Comparison of ENCODE assay signal across 27 cellular contexts in genomic region chr14:33879684-33880286, GRCh38.
"Had no signal": no experiment of that assay in that cellular context is flagged by ENCODE, and none has a peak within 500 bp of the region (broad histone marks: within the 10 kb centered on the region; RNA-seq: fewer than 3 reads in every experiment).

No MANE protein-coding gene starts in this region.

- H3K4me1 ChIP-seq: breast epithelium, gastroesophageal sphincter, stomach, thyroid gland, upper lobe of right lung had no signal

- H3K4me3 ChIP-seq: breast epithelium, gastroesophageal sphincter, hepatocyte, ovary, skin epidermis, stomach, thyroid gland, upper lobe of right lung had no signal

- DNase-seq: activated CD4-positive, alpha-beta T cell treated with anti-CD3 and anti-CD28 coated beads, Interleukin-2, amount 10 ng/mL, durations not matched to agents 7 days and 5 days; activated CD8-positive, alpha-beta memory T cell treated with anti-CD3 and anti-CD28 coated beads, Interleukin-2, amount 10 ng/mL, durations not matched to agents 7 days and 5 days; activated CD8-positive, alpha-beta T cell treated with anti-CD3 and anti-CD28 coated beads, Interleukin-2, amount 10 ng/mL, durations not matched to agents 7 days and 5 days; activated naive CD4-positive, alpha-beta T cell; activated T-cell treated with anti-CD3 and anti-CD28 coated beads, Interleukin-2, amount 50 U/mL, for 48 hours; central memory CD4-positive, alpha-beta T cell; left cardiac atrium; mammary epithelial cell; naive thymus-derived CD4-positive, alpha-beta T cell; ovary; stimulated activated CD4-positive, alpha-beta T cell treated with anti-CD3 and anti-CD28 coated beads, Interleukin-12 subunit alpha, Interleukin-12 subunit beta, amount 100 ng/mL, for 4 hours; stimulated activated CD4-positive, alpha-beta T cell treated with anti-CD3 and anti-CD28 coated beads, Interleukin-4, amount 100 ng/mL, for 24 hours; stomach; T1000; thyroid gland; upper lobe of right lung; WERI-Rb-1 had no signal

- H3K36me3 Mint-ChIP-seq: stimulated activated effector memory CD8-positive, alpha-beta T cell treated with anti-CD3 and anti-CD28 coated beads, Interleukin-12 subunit alpha, Interleukin-12 subunit beta, amount 100 ng/mL, for 72 hours had no signal

- H3K27ac Mint-ChIP-seq: activated CD4-positive, alpha-beta T cell treated with anti-CD3 and anti-CD28 coated beads, Interleukin-2, amount 10 ng/mL, durations not matched to agents 7 days and 5 days; activated CD8-positive, alpha-beta memory T cell treated with anti-CD3 and anti-CD28 coated beads, Interleukin-2, amount 10 ng/mL, durations not matched to agents 7 days and 5 days; activated CD8-positive, alpha-beta T cell treated with anti-CD3 and anti-CD28 coated beads, Interleukin-2, amount 10 ng/mL, durations not matched to agents 7 days and 5 days; activated naive CD4-positive, alpha-beta T cell treated with anti-CD3 and anti-CD28 coated beads, Interleukin-2, amount 50 U/mL, for 72 hours; mesothelial cell of epicardium; naive thymus-derived CD4-positive, alpha-beta T cell; progenitor cell of endocrine pancreas; stimulated activated effector memory CD8-positive, alpha-beta T cell treated with anti-CD3 and anti-CD28 coated beads, Interleukin-12 subunit alpha, Interleukin-12 subunit beta, amount 100 ng/mL, for 72 hours had no signal

- H3K4me2 ChIP-seq: hepatocyte had no signal

- H3K27ac ChIP-seq: breast epithelium, gastroesophageal sphincter, hepatocyte, ovary, skin epidermis, stomach, thyroid gland, upper lobe of right lung, WERI-Rb-1 had no signal

- H3K27me3 ChIP-seq: breast epithelium, gastroesophageal sphincter, hepatocyte, ovary, stomach, thyroid gland, upper lobe of right lung had no signal

- H3K79me2 ChIP-seq: hepatocyte had no signal

- H3K4me3 Mint-ChIP-seq: activated CD4-positive, alpha-beta T cell treated with anti-CD3 and anti-CD28 coated beads, Interleukin-2, amount 10 ng/mL, durations not matched to agents 7 days and 5 days; activated CD8-positive, alpha-beta memory T cell treated with anti-CD3 and anti-CD28 coated beads, Interleukin-2, amount 10 ng/mL, durations not matched to agents 7 days and 5 days; activated CD8-positive, alpha-beta T cell treated with anti-CD3 and anti-CD28 coated beads, Interleukin-2, amount 10 ng/mL, durations not matched to agents 7 days and 5 days; mesothelial cell of epicardium; naive thymus-derived CD4-positive, alpha-beta T cell; stimulated activated effector memory CD8-positive, alpha-beta T cell treated with anti-CD3 and anti-CD28 coated beads, Interleukin-12 subunit alpha, Interleukin-12 subunit beta, amount 100 ng/mL, for 72 hours had no signal

- H3K36me3 ChIP-seq: breast epithelium, gastroesophageal sphincter, ovary, stomach, thyroid gland, upper lobe of right lung, WERI-Rb-1 had no signal

- H3K27me3 Mint-ChIP-seq: activated CD8-positive, alpha-beta memory T cell treated with anti-CD3 and anti-CD28 coated beads, Interleukin-2, amount 10 ng/mL, durations not matched to agents 7 days and 5 days; progenitor cell of endocrine pancreas had no signal

- ATAC-seq: activated CD4-positive, CD25-positive, alpha-beta regulatory T cell treated with anti-CD3 and anti-CD28 coated beads, Interleukin-2, amount 50 U/mL, for 24 hours; activated CD8-positive, alpha-beta memory T cell treated with anti-CD3 and anti-CD28 coated beads, Interleukin-2, amount 10 ng/mL, durations not matched to agents 7 days and 5 days; activated CD8-positive, alpha-beta T cell treated with anti-CD3 and anti-CD28 coated beads, Interleukin-2, amount 10 ng/mL, durations not matched to agents 7 days and 5 days; gastroesophageal sphincter; left cardiac atrium; naive thymus-derived CD4-positive, alpha-beta T cell; sciatic nerve; stimulated activated effector memory CD8-positive, alpha-beta T cell treated with anti-CD3 and anti-CD28 coated beads, Interleukin-12 subunit alpha, Interleukin-12 subunit beta, amount 100 ng/mL, for 72 hours; upper lobe of right lung had no signal

- H3K4me1 Mint-ChIP-seq: mesothelial cell of epicardium; stimulated activated effector memory CD8-positive, alpha-beta T cell treated with anti-CD3 and anti-CD28 coated beads, Interleukin-12 subunit alpha, Interleukin-12 subunit beta, amount 100 ng/mL, for 72 hours had no signal

- H2AFZ ChIP-seq: hepatocyte had no signal

- H3K9me3 ChIP-seq: ovary, thyroid gland had no signal
